ENCODE assay signal across 10 cellular contexts in genomic region chr6:157050537-157051280, GRCh38.
DNase-seq lines count a peak whose midpoint lies in the region; FAIRE-seq and TF ChIP-seq lines count a peak whose summit lies in the region.
"Had no signal": no experiment of that assay in that cellular context is flagged by ENCODE, and none has a peak within 500 bp of the region (broad histone marks: within the 10 kb centered on the region; RNA-seq: fewer than 3 reads in every experiment).

No MANE protein-coding gene starts in this region.

- peaks cover 0 to 31% (median 0%) of the 10 kb centered on the region in 4 donors for H3K4me1 ChIP-seq in tibial nerve

- no peak for TF ChIP-seq EP300 in tibial nerve (IDR thresholded peaks at IDR 0.05)

- H3K4me1 Mint-ChIP-seq in mesothelial cell of epicardium = peaks cover 35% of the 10 kb centered on the region

- peaks cover under 1% of the 10 kb centered on the region for H3K36me3 Mint-ChIP-seq in mesothelial cell of epicardium

- no peak overlapping the region for H3K4me3 ChIP-seq in tibial nerve

- peak overlapping the region; percentile 1 for H3K27ac Mint-ChIP-seq in mesothelial cell of epicardium

- no peaks in the 10 kb centered on the region for H3K36me3 ChIP-seq in tibial nerve

- DNase-seq in D341Med (ENCODE audit: low spot score) (peak; percentile 67), NCI-H1436 treated with DMSO at 0.1 percent for 48 hours (lab: John Stamatoyannopoulos, UW) (peak; percentile 76), caudate nucleus (lab: John Stamatoyannopoulos, UW) (peak in 20 of 61 donors; percentile 16 to 83 (median 48)), mesothelial cell of epicardium (ENCODE audit: low spot score in 2 of 2, unreplicated experiment in 2 of 2) (no peak), H54 (ENCODE audit: insufficient read length, low spot score) (no peak), T-helper 2 cell (no peak), tibial nerve (ENCODE audit: low spot score in 2 of 2) (no peak), hippocampal formation (lab: John Stamatoyannopoulos, UW) (no peak)
- DNase-seq: activated effector memory CD4-positive, alpha-beta T cell treated with anti-CD3 and anti-CD28 coated beads, Interleukin-2, amount 50 U/mL, for 16 hours; MV-4-11 had no signal

- WGBS in tibial nerve, 2 donors = 69 to 74% methylated on average over 8 of the region's 8 CpGs

- H3K4me3 Mint-ChIP-seq in mesothelial cell of epicardium = no peak overlapping the region

- TF ChIP-seq POLR2A in H54 (IDR thresholded peaks at IDR 0.05; ENCODE audit: low read depth, low read length) (no peak), tibial nerve (IDR thresholded peaks at IDR 0.05) (no peak)

- H3K27me3 Mint-ChIP-seq in mesothelial cell of epicardium (ENCODE audit: low read depth) = no peaks in the 10 kb centered on the region

- no peaks in the 10 kb centered on the region for H3K27me3 ChIP-seq in tibial nerve

- no peak for TF ChIP-seq CTCF in mesothelial cell of epicardium (IDR thresholded peaks at IDR 0.05; ENCODE audit: unreplicated experiment)
- TF ChIP-seq CTCF in tibial nerve (IDR thresholded peaks at IDR 0.05) = no peak

- H3K27ac ChIP-seq in caudate nucleus (ENCODE audit: low read depth, low read length) (peak overlapping the region; percentile 1), tibial nerve (no peak overlapping the region)

- peaks cover 3% of the 10 kb centered on the region for H3K9me3 Mint-ChIP-seq in mesothelial cell of epicardium

- FAIRE-seq in H54 (lab: Jason Lieb, UNC) = no peak

- H3K9me3 ChIP-seq in tibial nerve = no peaks in the 10 kb centered on the region

Comparison
In these comparisons a context has a peak if more than half of its experiments do, and no peak if none do; other contexts are left out.
1. DNase-seq: peak in D341Med (single experiment) and NCI-H1436 treated with DMSO at 0.1 percent for 48 hours (single experiment); none in mesothelial cell of epicardium (0 of 2), H54 (single experiment), T-helper 2 cell (0 of 5), tibial nerve (0 of 2) and hippocampal formation (0 of 2).